8 cellular contexts compared by ENCODE assay signal in genomic region chr17:8222630-8223355, GRCh38. TPM values are rescaled to one million over a fixed set of nuclear protein-coding genes. Genes with fewer than 3 reads are reported as not detected.
DNase-seq lines count a peak whose midpoint lies in the region; ATAC-seq and TF ChIP-seq lines count a peak whose summit lies in the region.

No MANE protein-coding gene starts in this region.

- intact Hi-C loops in dendritic cell treated with granulocyte-macrophage colony-stimulating factor and Interleukin-4, amounts not matched to agents 40 ng/mL and 50 ng/mL, for 4 days (cut with micrococcal nuclease) = loop anchor here (1.0 to 5.0 kb wide), 3 partner anchors 25 to 85 kb away; partner anchors contain the start of gene SLC25A35
- intact Hi-C loops in right lobe of liver (cut with DNase I) = no loop called here

- H3K36me3 Mint-ChIP-seq in dendritic cell treated with granulocyte-macrophage colony-stimulating factor and Interleukin-4, amounts not matched to agents 40 ng/mL and 50 ng/mL, for 4 days (ENCODE audit: low read depth) = peaks cover 70% of the 10 kb centered on the region

- H3K9me3 Mint-ChIP-seq in dendritic cell treated with granulocyte-macrophage colony-stimulating factor and Interleukin-4, amounts not matched to agents 40 ng/mL and 50 ng/mL, for 4 days = no peaks in the 10 kb centered on the region

- 0% methylated on average over 27 of the region's 49 CpGs for WGBS in right lobe of liver (ENCODE audit: insufficient coverage, low coverage, low lambda C conversion rate, missing lambda C conversion rate)

- ATAC-seq in HG03432 (IDR thresholded peaks at IDR 0.05; ENCODE audit: unreplicated experiment) (peak; percentile 35), right lobe of liver (peak; percentile 68 to 81 (median 74))

- TF ChIP-seq CTCF in right lobe of liver (IDR thresholded peaks at IDR 0.05) = no peak

- peak overlapping the region; percentile 89 for H3K4me3 Mint-ChIP-seq in dendritic cell treated with granulocyte-macrophage colony-stimulating factor and Interleukin-4, amounts not matched to agents 40 ng/mL and 50 ng/mL, for 4 days

- H3K4me1 ChIP-seq in right lobe of liver = peaks cover 0 to 16% (median 3%) of the 10 kb centered on the region in 4 donors

- H3K9me3 ChIP-seq in right lobe of liver = no peaks in the 10 kb centered on the region

- peaks cover 63% of the 10 kb centered on the region for H3K4me1 Mint-ChIP-seq in dendritic cell treated with granulocyte-macrophage colony-stimulating factor and Interleukin-4, amounts not matched to agents 40 ng/mL and 50 ng/mL, for 4 days (ENCODE audit: low read depth)

- H3K4me3 ChIP-seq in right lobe of liver = peak overlapping the region; percentile 49 to 65 (median 63)

- no peaks in the 10 kb centered on the region for H3K27me3 Mint-ChIP-seq in dendritic cell treated with granulocyte-macrophage colony-stimulating factor and Interleukin-4, amounts not matched to agents 40 ng/mL and 50 ng/mL, for 4 days

- TF ChIP-seq POLR2A in GM19099 (IDR thresholded peaks at IDR 0.05; ENCODE audit: extremely low read depth, insufficient read length, low read depth) = peak; percentile 77
- TF ChIP-seq POLR2A in right lobe of liver (IDR thresholded peaks at IDR 0.05) = peak; percentile 75

- peaks cover 0 to 6% (median 3%) of the 10 kb centered on the region in 4 donors for H3K36me3 ChIP-seq in right lobe of liver

- H3K27ac ChIP-seq in right lobe of liver = peak overlapping the region; percentile 85 to 94 (median 89)

- peak; percentile 52 to 61 for DNase-seq in AML-193 (lab: John Stamatoyannopoulos, UW)
- peak; percentile 25 for DNase-seq in NCI-H524 treated with DMSO at 0.1 percent for 48 hours (lab: John Stamatoyannopoulos, UW)
- DNase-seq in activated CD4-positive, alpha-beta T cell treated with anti-CD3 and anti-CD28 coated beads, Interleukin-2, amount 50 U/mL, for 24 hours (ENCODE audit: low read depth in 1 of 2, low spot score in 1 of 2) = peak; percentile 88 to 92
- peak; percentile 95 to 96 (median 96) for DNase-seq in right lobe of liver
- DNase-seq in stimulated activated CD4-positive, alpha-beta T cell treated with anti-CD3 and anti-CD28 coated beads, Interleukin-4, amount 100 ng/mL, for 1 hour = peak; percentile 86

- no peaks in the 10 kb centered on the region for H3K27me3 ChIP-seq in right lobe of liver

- H3K27ac Mint-ChIP-seq in dendritic cell treated with granulocyte-macrophage colony-stimulating factor and Interleukin-4, amounts not matched to agents 40 ng/mL and 50 ng/mL, for 4 days = peak overlapping the region; percentile 99

RNA-seq across cellular contexts. Expression of gene AURKB, which starts 12.4 kb away (rescaled TPM):
- total RNA-seq in right lobe of liver = 1 to 10 TPM in 4 of 6 experiments, under 1 TPM in 2; 0.26 to 3.9 (median 1.5) TPM

RNA-seq across cellular contexts. Expression of gene CTC1, which starts 25.1 kb away (rescaled TPM):
- 10 to 100 TPM in 5 of 6 experiments, 1 to 10 TPM in 1; 8.5 to 29.1 (median 21.1) TPM for total RNA-seq in right lobe of liver

RNA-seq across cellular contexts. Expression of gene PFAS, which starts 26.3 kb away (rescaled TPM):
- total RNA-seq in right lobe of liver = 10 to 100 TPM in 5 of 6 experiments, 1 to 10 TPM in 1; 10.0 to 21.0 (median 15.6) TPM

RNA-seq across cellular contexts. Expression of gene BORCS6, which starts 32.8 kb away (rescaled TPM):
- 1 to 10 TPM; 3.1 to 5.3 (median 4.2) TPM for total RNA-seq in right lobe of liver

RNA-seq across cellular contexts. Expression of gene TMEM107, which starts 46.6 kb away (rescaled TPM):
- 1 to 10 TPM; 2.3 to 5.0 (median 3.4) TPM for total RNA-seq in right lobe of liver

Comparison
In these comparisons a context has a peak if more than half of its experiments do, and no peak if none do; other contexts are left out.
1. Peak in every context shown above with its lines: DNase-seq, ATAC-seq, H3K4me3 ChIP-seq and H3K27ac ChIP-seq.
2. DNase-seq: peak in every context shown above with its lines; median percentile 96 in right lobe of liver; 90 in activated CD4-positive, alpha-beta T cell treated with anti-CD3 and anti-CD28 coated beads, Interleukin-2, amount 50 U/mL, for 24 hours; 86 in stimulated activated CD4-positive, alpha-beta T cell treated with anti-CD3 and anti-CD28 coated beads, Interleukin-4, amount 100 ng/mL, for 1 hour; 56 in AML-193; 25 in NCI-H524 treated with DMSO at 0.1 percent for 48 hours.